ENCODE assay signal across 12 cellular contexts in the genomic region with DNA sequence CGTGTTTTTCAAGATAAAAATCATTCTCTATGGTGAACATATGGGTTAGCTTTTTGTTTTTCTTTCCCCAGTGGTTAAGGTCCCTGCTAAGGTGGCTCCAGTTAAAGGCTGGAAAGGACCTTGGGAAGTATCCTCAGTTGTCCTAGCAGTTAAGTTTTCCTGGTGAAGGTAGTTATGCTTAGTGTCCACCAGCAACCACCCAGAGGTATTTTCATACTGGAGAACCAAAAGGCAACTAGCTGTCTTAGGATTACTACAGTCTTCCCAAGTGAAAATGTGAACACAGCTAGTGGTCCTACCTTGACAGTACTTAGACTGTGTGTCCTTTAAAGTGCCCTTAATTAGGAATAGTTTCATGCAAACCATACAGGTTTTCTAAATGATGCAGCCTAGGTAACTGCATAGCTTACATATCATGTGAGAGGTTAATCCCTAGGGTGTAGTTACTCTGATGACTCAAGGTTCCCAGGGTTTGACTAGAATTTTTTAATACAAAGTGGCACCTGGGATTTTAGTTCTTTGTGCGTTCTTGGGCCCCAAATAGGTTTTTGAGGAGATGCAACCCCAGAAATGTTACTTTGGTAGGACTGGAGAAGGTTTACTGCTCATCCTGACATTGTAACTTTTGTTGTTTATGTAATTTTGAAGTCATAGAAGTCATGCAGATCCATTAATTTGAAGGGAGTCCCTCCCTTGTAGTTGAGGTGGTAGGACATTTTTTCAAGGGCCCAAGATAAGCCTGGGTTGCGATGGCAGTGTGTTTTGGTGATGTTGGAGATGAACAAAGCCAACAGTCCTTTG. TPM values are rescaled to one million over a fixed set of nuclear protein-coding genes. Genes with fewer than 3 reads are reported as not detected.
DNase-seq lines count a peak whose midpoint lies in the region; ATAC-seq and TF ChIP-seq lines count a peak whose summit lies in the region.
"Had no signal": no experiment of that assay in that cellular context is flagged by ENCODE, and none has a peak within 500 bp of the region (broad histone marks: within the 10 kb centered on the region; RNA-seq: fewer than 3 reads in every experiment).

No MANE protein-coding gene starts in this region.

- H3K79me2 ChIP-seq in HCT116 (ENCODE audit: insufficient read depth, low read length), result no peaks in the 10 kb centered on the region
- H3K79me2 ChIP-seq in smooth muscle cell (ENCODE audit: low read depth), result no peaks in the 10 kb centered on the region

- H3K27ac ChIP-seq in HCT116 (ENCODE audit: low read depth, low read length) (peak overlapping the region; percentile 68), smooth muscle cell (ENCODE audit: low read depth) (peak overlapping the region; percentile 85)

- H3K9me3 ChIP-seq in HCT116 (ENCODE audit: control insufficient read depth in 1 of 2, insufficient read depth in 1 of 2, low read depth in 1 of 2, low read length in 2 of 2) (no peaks in the 10 kb centered on the region), smooth muscle cell (replicated peaks; ENCODE audit: low read depth) (no peaks in the 10 kb centered on the region)
- H3K9me3 ChIP-seq: sigmoid colon had no signal

- intact Hi-C loops in HCT116 (cut with micrococcal nuclease), result no loop called here

- no TSS peak for BruUV-seq in HCT116 (replicated peaks; lab: Mats Ljungman, UMichigan)

- H2AFZ ChIP-seq in HCT116 (ENCODE audit: low read depth, low read length, poor library complexity, severe bottlenecking) (peak overlapping the region; percentile 97), smooth muscle cell (ENCODE audit: low read depth) (no peak overlapping the region)

- CTCF ChIA-PET in HCT116 (lab: Charles Lee), result interaction anchor here (1.1 to 1.4 kb wide), 2 partner anchors 12 to 479 kb away, joined by 3 to 7 read pairs; a partner anchor contains a TSS

- TF ChIP-seq RAD21 in HCT116 (IDR thresholded peaks at IDR 0.05; ENCODE audit: low read depth), result 0 out of 2 replicates have a peak, but pooled peaks have one; percentile 10

- no peaks in the 10 kb centered on the region for H3K27me3 Mint-ChIP-seq in chondrocyte (ENCODE audit: low read depth)

- no peaks in the 10 kb centered on the region for H3K36me3 Mint-ChIP-seq in chondrocyte (ENCODE audit: low read depth)

- POLR2A ChIA-PET in HCT116 (lab: Charles Lee), result interaction anchor here (1.0 to 1.3 kb wide), 3 partner anchors 36 to 50 kb away, joined by 3 to 5 read pairs (median 3); a partner anchor contains a TSS

- no peak for DNase-seq in HCT116 (ENCODE audit: low read depth, low spot score)
- peak; percentile 71 to 91 for DNase-seq in NCI-H526 (lab: John Stamatoyannopoulos, UW)
- no peak for DNase-seq in chondrocyte (ENCODE audit: low spot score)
- no peak for DNase-seq in smooth muscle cell (lab: John Stamatoyannopoulos, UW; ENCODE audit: unreplicated experiment)
- no peak for DNase-seq in NCI-H82 (lab: John Stamatoyannopoulos, UW)
- DNase-seq: activated T-cell treated with anti-CD3 and anti-CD28 coated beads, Interleukin-2, amount 50 U/mL, for 24 hours; left cardiac atrium; nephron progenitor cell had no signal

- TF ChIP-seq CTCF in HCT116 (IDR thresholded peaks at IDR 0.05 in 2 of 3, conservative IDR thresholded peaks at IDR 0.05 in 1 of 3; ENCODE audit: borderline replicate concordance in 1 of 3, insufficient read depth in 1 of 3, low read depth in 2 of 3, low read length in 2 of 3), result no peak
- TF ChIP-seq CTCF in chondrocyte (IDR thresholded peaks at IDR 0.05), result no peak
- no peak for TF ChIP-seq CTCF in smooth muscle cell (IDR thresholded peaks at IDR 0.05; ENCODE audit: borderline replicate concordance, insufficient read depth, poor library complexity, severe bottlenecking)

- no peak overlapping the region for H3K4me3 Mint-ChIP-seq in chondrocyte (ENCODE audit: unreplicated experiment)
- H3K4me3 Mint-ChIP-seq: activated T-cell treated with anti-CD3 and anti-CD28 coated beads, Interleukin-2, amount 50 U/mL, for 24 hours; nephron progenitor cell had no signal

- no peaks in the 10 kb centered on the region for H3K9me2 ChIP-seq in HCT116 (ENCODE audit: insufficient read depth)

- H3K36me3 ChIP-seq in HCT116 (ENCODE audit: control insufficient read depth in 1 of 2, insufficient read depth in 2 of 2, low read length in 2 of 2) (no peaks in the 10 kb centered on the region), smooth muscle cell (ENCODE audit: low read depth) (no peaks in the 10 kb centered on the region)
- H3K36me3 ChIP-seq: sigmoid colon had no signal

- H3K27me3 ChIP-seq in HCT116 (ENCODE audit: insufficient read depth, low read length), result no peaks in the 10 kb centered on the region
- no peaks in the 10 kb centered on the region for H3K27me3 ChIP-seq in smooth muscle cell (ENCODE audit: low read depth)
- H3K27me3 ChIP-seq: sigmoid colon had no signal

- RAD21 ChIA-PET in HCT116 (lab: Charles Lee; ENCODE audit: low non-redundant PET in 1 of 2, low total read pairs in 2 of 2, uncharacterized antibody in 2 of 2, unreplicated experiment in 2 of 2), result no interaction called here

- no peaks in the 10 kb centered on the region for H3F3A ChIP-seq in smooth muscle cell (ENCODE audit: low read depth)

- H3K9me3 Mint-ChIP-seq in chondrocyte (ENCODE audit: low read depth), result no peaks in the 10 kb centered on the region
- H3K9me3 Mint-ChIP-seq: activated T-cell treated with anti-CD3 and anti-CD28 coated beads, Interleukin-2, amount 50 U/mL, for 24 hours had no signal

- H3K4me1 ChIP-seq in HCT116 (ENCODE audit: control insufficient read depth in 1 of 2, insufficient read depth in 2 of 2, low read length in 2 of 2) (peaks cover 26 to 39% of the 10 kb centered on the region in 2 experiments), smooth muscle cell (ENCODE audit: low read depth) (peaks cover 4% of the 10 kb centered on the region)

- TF ChIP-seq POLR2A in HCT116 (IDR thresholded peaks at IDR 0.05; ENCODE audit: borderline replicate concordance, extremely low read depth, insufficient read depth, insufficient read length), result no peak

- H3K4me2 ChIP-seq in HCT116 (ENCODE audit: low read length), result peak overlapping the region; percentile 79
- peak overlapping the region; percentile 16 for H3K4me2 ChIP-seq in smooth muscle cell

- H3K4me3 ChIP-seq in HCT116 (replicated peaks in 1 of 2; ENCODE audit: low read depth in 1 of 2, low read length in 2 of 2) (peak overlapping the region; percentile 29 to 52), smooth muscle cell (no peak overlapping the region)

- H3K9ac ChIP-seq in HCT116 (ENCODE audit: low read length) (peak overlapping the region; percentile 51), smooth muscle cell (ENCODE audit: low read depth) (peak overlapping the region; percentile 51)

- 83% methylated on average over 3 of the region's 3 CpGs for WGBS in smooth muscle cell (ENCODE audit: low lambda C conversion rate)

- H3K27ac Mint-ChIP-seq in chondrocyte (ENCODE audit: unreplicated experiment), result peak overlapping the region; percentile 29
- H3K27ac Mint-ChIP-seq: activated T-cell treated with anti-CD3 and anti-CD28 coated beads, Interleukin-2, amount 50 U/mL, for 24 hours; nephron progenitor cell had no signal

- H4K20me1 ChIP-seq in HCT116 (ENCODE audit: insufficient read depth) (no peaks in the 10 kb centered on the region), smooth muscle cell (ENCODE audit: low read depth) (no peaks in the 10 kb centered on the region)

- H3K4me1 Mint-ChIP-seq in chondrocyte (ENCODE audit: low read depth), result peaks cover 15% of the 10 kb centered on the region

- peak; percentile 24 for ATAC-seq in HCT116
- no peak for ATAC-seq in HG02571 (IDR thresholded peaks at IDR 0.05; ENCODE audit: unreplicated experiment)
- ATAC-seq in GM21737 (IDR thresholded peaks at IDR 0.05; ENCODE audit: unreplicated experiment), result no peak
- ATAC-seq in HG03432 (IDR thresholded peaks at IDR 0.05; ENCODE audit: unreplicated experiment), result no peak
- ATAC-seq: left cardiac atrium had no signal

TF ChIP-seq in HCT116, 20 proteins besides CTCF, POLR2A, EP300 and RAD21 (continues in another document):
- TF ChIP-seq YY1 (IDR thresholded peaks at IDR 0.05; ENCODE audit: extremely low read depth, insufficient replicate concordance, low read depth, low read length) (no peak), FOSL1 (IDR thresholded peaks at IDR 0.05; ENCODE audit: low read depth) (peak; percentile 23; the same call in 1 of the 2 replicates), EZH2phosphoT487 (IDR thresholded peaks at IDR 0.05; ENCODE audit: borderline replicate concordance) (no peak), CEBPB (IDR thresholded peaks at IDR 0.05; ENCODE audit: low read depth) (no peak), ELF1 (IDR thresholded peaks at IDR 0.05; ENCODE audit: borderline replicate concordance, low read depth) (no peak), ZNF274 (IDR thresholded peaks at IDR 0.05; ENCODE audit: low read depth, low read length) (no peak), POLR2AphosphoS5 (IDR thresholded peaks at IDR 0.05; ENCODE audit: low read depth, low read length) (no peak), SRF (IDR thresholded peaks at IDR 0.05; ENCODE audit: low read depth) (no peak), JUND (IDR thresholded peaks at IDR 0.05) (peak; percentile 33; the same call in 1 of the 2 replicates), EZH2 (IDR thresholded peaks at IDR 0.05) (no peak), CBX3 (IDR thresholded peaks at IDR 0.05; ENCODE audit: low read depth) (peak; percentile 17; the same call in 1 of the 2 replicates)
- TF ChIP-seq, protein P1, sequence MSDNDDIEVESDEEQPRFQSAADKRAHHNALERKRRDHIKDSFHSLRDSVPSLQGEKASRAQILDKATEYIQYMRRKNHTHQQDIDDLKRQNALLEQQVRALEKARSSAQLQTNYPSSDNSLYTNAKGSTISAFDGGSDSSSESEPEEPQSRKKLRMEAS (IDR thresholded peaks at IDR 0.05), result no peak

RNA-seq across cellular contexts. Expression of a gene that starts 36.5 kb away (rescaled TPM):
- total RNA-seq in HCT116 (2021; ENCODE audit: unreplicated experiment) (40.3 TPM), chondrocyte (40.8 to 45.0 TPM (median 41.9 TPM) in 3 replicates), smooth muscle cell (33.9 and 36.5 TPM in 2 replicates)
- 36.5 and 45.6 TPM in 2 replicates for polyA plus RNA-seq in HCT116 (2012)
- polyA plus RNA-seq in smooth muscle cell, result 27.8 and 29.7 TPM in 2 replicates

RNA-seq across cellular contexts. Expression of a gene that starts 36.8 kb away (rescaled TPM):
- total RNA-seq in HCT116 (2021; ENCODE audit: unreplicated experiment) (148 TPM), chondrocyte (64.8 to 70.6 TPM (median 65.4 TPM) in 3 replicates), smooth muscle cell (60.2 and 86.3 TPM in 2 replicates)
- 163 TPM in 2 replicates for polyA plus RNA-seq in HCT116 (2012)
- polyA plus RNA-seq in smooth muscle cell, result 61.2 and 64.5 TPM in 2 replicates

RNA-seq across cellular contexts. Expression of a gene that starts 42.0 kb away (rescaled TPM):
- total RNA-seq in HCT116 (2021; ENCODE audit: unreplicated experiment) (56.4 TPM), chondrocyte (40.4 to 71.7 TPM (median 42.6 TPM) in 3 replicates), smooth muscle cell (13.3 and 17.5 TPM in 2 replicates)
- polyA plus RNA-seq in HCT116 (2012), result 36.8 and 39.4 TPM in 2 replicates
- polyA plus RNA-seq in smooth muscle cell, result 36.5 and 41.2 TPM in 2 replicates

Comparison
In these comparisons a context has a peak if more than half of its experiments do, and no peak if none do; other contexts are left out.
1. DNase-seq: peak in NCI-H526 (2 of 2); none in HCT116 (single experiment), chondrocyte (single experiment), smooth muscle cell (single experiment) and NCI-H82 (single experiment).